ENCODE assay signal across 27 cellular contexts in the genomic region with DNA sequence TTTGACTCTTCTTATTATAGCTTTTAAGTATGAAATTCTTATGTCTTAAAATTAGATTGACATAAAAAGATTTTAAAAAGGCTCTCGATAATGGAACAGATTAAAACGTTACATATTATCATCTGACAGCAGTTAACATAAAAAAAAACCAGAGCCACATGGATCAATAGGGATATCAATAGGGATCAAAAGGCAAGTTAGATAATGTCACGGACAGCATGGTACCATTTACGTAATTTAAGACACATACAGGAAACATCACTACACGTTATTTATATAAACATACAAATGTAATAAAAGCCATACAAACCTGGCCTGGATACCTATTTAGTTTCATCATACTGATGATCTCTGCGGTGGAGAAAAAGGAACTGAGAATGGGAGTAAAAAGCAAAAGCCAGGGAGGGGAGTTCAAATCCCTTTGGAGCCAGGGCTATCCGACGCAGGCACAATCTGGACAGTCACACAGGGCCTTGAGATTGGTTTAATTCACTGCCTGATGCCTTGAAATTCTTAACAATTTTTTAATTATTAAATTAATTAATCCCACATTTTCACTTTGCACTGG.
"Had no signal": no experiment of that assay in that cellular context is flagged by ENCODE, and none has a peak within 500 bp of the region (broad histone marks: within the 10 kb centered on the region; RNA-seq: fewer than 3 reads in every experiment).

No MANE protein-coding gene starts in this region.

- H3K36me3 Mint-ChIP-seq: natural killer cell had no signal

- H3K27ac ChIP-seq: hepatocyte, lower lobe of right lung, neural progenitor cell, neutrophil, right atrium auricular region, skin epidermis, stomach, testis, thyroid gland, transverse colon, upper lobe of left lung, vagina had no signal

- H3K27me3 Mint-ChIP-seq: stimulated activated naive B cell treated with anti-CD40 and anti-IgM and Interleukin-4, amounts not matched to agents 10 μg/mL and 1 μg/mL and 100 μg/mL, for 72 hours had no signal

- H3K4me1 Mint-ChIP-seq: natural killer cell, neural progenitor cell had no signal

- H3K4me3 ChIP-seq: hepatocyte, lower lobe of right lung, neural progenitor cell, right atrium auricular region, skin epidermis, stomach, testis, thyroid gland, transverse colon, upper lobe of left lung, vagina had no signal

- H3K27ac Mint-ChIP-seq: natural killer cell; nephron progenitor cell; neural progenitor cell; progenitor cell of endocrine pancreas; stimulated activated naive B cell treated with anti-CD40 and anti-IgM and Interleukin-4, amounts not matched to agents 10 μg/mL and 1 μg/mL and 100 μg/mL, for 72 hours had no signal

- H3K9me3 ChIP-seq: lower lobe of right lung, neutrophil, stomach, testis, thyroid gland, transverse colon, upper lobe of left lung, vagina had no signal

- H3K9me3 Mint-ChIP-seq: natural killer cell; stimulated activated naive B cell treated with anti-CD40 and anti-IgM and Interleukin-4, amounts not matched to agents 10 μg/mL and 1 μg/mL and 100 μg/mL, for 72 hours had no signal

- H3K27me3 ChIP-seq: hepatocyte, neural progenitor cell, neutrophil, right atrium auricular region, stomach, testis, thyroid gland, transverse colon, upper lobe of left lung, vagina had no signal

- H3K36me3 ChIP-seq: lower lobe of right lung, neural progenitor cell, neutrophil, right atrium auricular region, stomach, thyroid gland, transverse colon, upper lobe of left lung, vagina had no signal

- H3K4me3 Mint-ChIP-seq: natural killer cell; nephron progenitor cell; neural progenitor cell; stimulated activated naive B cell treated with anti-CD40 and anti-IgM and Interleukin-4, amounts not matched to agents 10 μg/mL and 1 μg/mL and 100 μg/mL, for 72 hours had no signal

- ATAC-seq: left ventricle myocardium superior; lower lobe of right lung; natural killer cell; sciatic nerve; stimulated activated naive B cell treated with anti-CD40 and anti-IgM and Interleukin-4, amounts not matched to agents 10 μg/mL and 1 μg/mL and 100 μg/mL, for 72 hours; stimulated activated naive CD8-positive, alpha-beta T cell treated with anti-CD3 and anti-CD28 coated beads, Interleukin-15, Interleukin-2, amounts not matched to agents 100 U/mL and 50 U/mL, for 24 hours had no signal

- H3K4me1 ChIP-seq: lower lobe of right lung, neural progenitor cell, right atrium auricular region, stomach, testis, thyroid gland, transverse colon, upper lobe of left lung, vagina had no signal

- DNase-seq: islet precursor cell; left ventricle myocardium superior; lower lobe of right lung; mammary epithelial cell; mesenchymal stem cell; natural killer cell; nephron progenitor cell; occipital lobe; stimulated activated CD4-positive, alpha-beta T cell treated with anti-CD3 and anti-CD28 coated beads, Interleukin-12 subunit alpha, Interleukin-12 subunit beta, amount 100 ng/mL, for 4 hours; stimulated activated CD4-positive, alpha-beta T cell treated with anti-CD3 and anti-CD28 coated beads, Interleukin-15, amount 100 ng/mL, for 24 hours; stimulated activated CD4-positive, alpha-beta T cell treated with anti-CD3 and anti-CD28 coated beads, Interleukin-2, amount 100 ng/mL, for 24 hours; stimulated activated CD4-positive, alpha-beta T cell treated with anti-CD3 and anti-CD28 coated beads, Interleukin-4, amount 100 ng/mL, for 1 hour; stimulated activated naive B cell treated with anti-CD40 and anti-IgM and Interleukin-4, amounts not matched to agents 10 μg/mL and 1 μg/mL and 100 μg/mL, for 72 hours; stimulated activated naive CD8-positive, alpha-beta T cell treated with anti-CD3 and anti-CD28 coated beads, Interleukin-15, Interleukin-2, amounts not matched to agents 100 U/mL and 50 U/mL, for 24 hours; stomach; testis; thyroid gland; transverse colon; upper lobe of left lung had no signal
